Comparison of ENCODE assay signal across 9 cellular contexts in the genomic region with DNA sequence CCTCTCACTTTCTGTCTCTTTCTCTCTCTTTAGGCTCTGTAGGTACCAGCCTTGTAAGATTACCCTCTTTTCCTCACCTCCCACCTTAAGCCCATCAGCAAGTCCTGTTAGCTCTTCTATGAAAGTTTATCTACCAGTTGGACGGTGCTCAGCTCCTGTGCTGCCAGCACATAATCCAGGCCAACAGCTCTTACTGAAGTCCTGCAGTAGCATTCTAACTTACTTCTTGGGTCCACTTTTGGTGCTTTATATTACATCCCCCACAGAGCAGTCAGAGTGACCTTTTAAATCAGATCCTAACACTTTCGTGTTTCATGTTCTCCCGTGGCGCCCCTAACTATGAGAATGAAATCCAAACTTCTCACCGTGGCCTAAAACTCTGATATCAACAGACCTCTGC. TPM values are rescaled to one million over a fixed set of nuclear protein-coding genes. Genes with fewer than 3 reads are reported as not detected.
"Had no signal": no experiment of that assay in that cellular context is flagged by ENCODE, and none has a peak within 500 bp of the region (broad histone marks: within the 10 kb centered on the region; RNA-seq: fewer than 3 reads in every experiment).

No MANE protein-coding gene starts in this region.

- DNase-seq: IMR-90, KBM-7 had no signal

- H3K4me3 Mint-ChIP-seq: IgD-negative memory B cell had no signal

- ATAC-seq: HepG2, K562 had no signal

- H3K27ac Mint-ChIP-seq: IgD-negative memory B cell had no signal

- H3K27me3 Mint-ChIP-seq: IgD-negative memory B cell had no signal

- H3K4me1 Mint-ChIP-seq: IgD-negative memory B cell had no signal

- H3K36me3 Mint-ChIP-seq: IgD-negative memory B cell had no signal

- H3K4me3 ChIP-seq: K562 had no signal

- FAIRE-seq: HepG2, HTR-8/SVneo, K562 had no signal

- H3K27ac ChIP-seq: HL-60 had no signal

RNA-seq across cellular contexts. Expression of a gene that starts 38.9 kb away (rescaled TPM):
- total RNA-seq: HepG2, HT-29, HT1080 had no signal
